In the genomic region with DNA sequence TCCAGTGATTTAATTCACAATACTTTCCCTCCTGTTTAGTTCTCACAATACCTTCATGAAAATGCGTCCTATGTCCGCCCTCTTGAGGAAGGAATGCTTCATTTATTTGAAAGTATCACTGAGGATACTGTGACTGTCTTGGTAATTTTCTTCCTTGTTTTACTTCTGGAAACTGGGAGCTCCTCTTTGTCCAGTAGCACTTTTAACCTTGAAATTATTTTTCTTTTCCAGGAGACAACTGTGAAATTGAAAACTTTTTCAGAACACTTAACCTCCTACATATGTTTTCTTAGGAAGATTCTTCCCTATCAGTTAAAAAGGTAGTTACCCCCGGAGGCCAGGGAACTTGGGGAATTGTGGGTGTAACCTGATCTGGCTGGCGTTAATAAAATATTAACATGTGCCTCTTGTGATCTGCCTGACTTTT, we compare ENCODE assay signal across 1 cellular context.
TF ChIP-seq lines count a peak whose summit lies in the region.

No MANE protein-coding gene starts in this region.

TF ChIP-seq in HepG2, 621 proteins besides CTCF, POLR2A, EP300 and RAD21 (continued from another document and continues in another):
- no peak for TF ChIP-seq U2AF1 (optimal IDR thresholded peaks at IDR 0.05; ENCODE audit: low read depth, low read length)
- TF ChIP-seq, protein P1, sequence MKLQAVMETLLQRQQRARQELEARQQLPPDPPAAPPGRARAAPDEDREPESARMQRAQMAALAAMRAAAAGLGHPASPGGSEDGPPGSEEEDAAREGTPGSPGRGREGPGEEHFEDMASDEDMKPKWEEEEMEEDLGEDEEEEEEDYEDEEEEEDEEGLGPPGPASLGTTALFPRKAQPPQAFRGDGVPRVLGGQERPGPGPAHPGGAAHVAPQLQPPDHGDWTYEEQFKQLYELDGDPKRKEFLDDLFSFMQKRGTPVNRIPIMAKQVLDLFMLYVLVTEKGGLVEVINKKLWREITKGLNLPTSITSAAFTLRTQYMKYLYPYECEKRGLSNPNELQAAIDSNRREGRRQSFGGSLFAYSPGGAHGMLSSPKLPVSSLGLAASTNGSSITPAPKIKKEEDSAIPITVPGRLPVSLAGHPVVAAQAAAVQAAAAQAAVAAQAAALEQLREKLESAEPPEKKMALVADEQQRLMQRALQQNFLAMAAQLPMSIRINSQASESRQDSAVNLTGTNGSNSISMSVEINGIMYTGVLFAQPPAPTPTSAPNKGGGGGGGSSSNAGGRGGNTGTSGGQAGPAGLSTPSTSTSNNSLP (IDR thresholded peaks at IDR 0.05; ENCODE audit: low read depth, low read length): peak; percentile 77
- no peak for TF ChIP-seq ZNF138 (CRISPR knock-in tag; IDR thresholded peaks at IDR 0.05; ENCODE audit: low read depth)
- TF ChIP-seq ZNF569 (CRISPR knock-in tag; IDR thresholded peaks at IDR 0.05; ENCODE audit: borderline replicate concordance): no peak
- no peak for TF ChIP-seq KDM5B (CRISPR knock-in tag; IDR thresholded peaks at IDR 0.05; ENCODE audit: borderline replicate concordance)
- TF ChIP-seq, protein P2, sequence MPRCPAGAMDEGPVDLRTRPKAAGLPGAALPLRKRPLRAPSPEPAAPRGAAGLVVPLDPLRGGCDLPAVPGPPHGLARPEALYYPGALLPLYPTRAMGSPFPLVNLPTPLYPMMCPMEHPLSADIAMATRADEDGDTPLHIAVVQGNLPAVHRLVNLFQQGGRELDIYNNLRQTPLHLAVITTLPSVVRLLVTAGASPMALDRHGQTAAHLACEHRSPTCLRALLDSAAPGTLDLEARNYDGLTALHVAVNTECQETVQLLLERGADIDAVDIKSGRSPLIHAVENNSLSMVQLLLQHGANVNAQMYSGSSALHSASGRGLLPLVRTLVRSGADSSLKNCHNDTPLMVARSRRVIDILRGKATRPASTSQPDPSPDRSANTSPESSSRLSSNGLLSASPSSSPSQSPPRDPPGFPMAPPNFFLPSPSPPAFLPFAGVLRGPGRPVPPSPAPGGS (CRISPR knock-in tag; IDR thresholded peaks at IDR 0.05): no peak
- no peak for TF ChIP-seq ARID2 (CRISPR knock-in tag; IDR thresholded peaks at IDR 0.05; ENCODE audit: borderline replicate concordance)
- TF ChIP-seq, protein P3, sequence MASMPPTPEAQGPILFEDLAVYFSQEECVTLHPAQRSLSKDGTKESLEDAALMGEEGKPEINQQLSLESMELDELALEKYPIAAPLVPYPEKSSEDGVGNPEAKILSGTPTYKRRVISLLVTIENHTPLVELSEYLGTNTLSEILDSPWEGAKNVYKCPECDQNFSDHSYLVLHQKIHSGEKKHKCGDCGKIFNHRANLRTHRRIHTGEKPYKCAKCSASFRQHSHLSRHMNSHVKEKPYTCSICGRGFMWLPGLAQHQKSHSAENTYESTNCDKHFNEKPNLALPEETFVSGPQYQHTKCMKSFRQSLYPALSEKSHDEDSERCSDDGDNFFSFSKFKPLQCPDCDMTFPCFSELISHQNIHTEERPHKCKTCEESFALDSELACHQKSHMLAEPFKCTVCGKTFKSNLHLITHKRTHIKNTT (CRISPR knock-in tag; IDR thresholded peaks at IDR 0.05): no peak
- no peak for TF ChIP-seq SP2 (CRISPR knock-in tag; IDR thresholded peaks at IDR 0.05)
- TF ChIP-seq ATRX (CRISPR knock-in tag; IDR thresholded peaks at IDR 0.05; ENCODE audit: borderline replicate concordance): no peak
- no peak for TF ChIP-seq ZNF558 (CRISPR knock-in tag; IDR thresholded peaks at IDR 0.05; ENCODE audit: borderline replicate concordance)
- no peak for TF ChIP-seq TBX3 (IDR thresholded peaks at IDR 0.05; ENCODE audit: borderline replicate concordance)
- no peak for TF ChIP-seq ZNF367 (CRISPR knock-in tag; IDR thresholded peaks at IDR 0.05; ENCODE audit: borderline replicate concordance)
- no peak for TF ChIP-seq ZNF775 (CRISPR knock-in tag; IDR thresholded peaks at IDR 0.05; ENCODE audit: borderline replicate concordance)
- TF ChIP-seq XBP1 (CRISPR knock-in tag; IDR thresholded peaks at IDR 0.05): no peak
- no peak for TF ChIP-seq ZNF543 (CRISPR knock-in tag; IDR thresholded peaks at IDR 0.05)
- TF ChIP-seq FOXM1 (CRISPR knock-in tag; IDR thresholded peaks at IDR 0.05): no peak
- TF ChIP-seq ZNF768 (CRISPR knock-in tag; IDR thresholded peaks at IDR 0.05): no peak
- no peak for TF ChIP-seq ZNF20 (CRISPR knock-in tag; IDR thresholded peaks at IDR 0.05)
- TF ChIP-seq HMGXB4 (CRISPR knock-in tag; IDR thresholded peaks at IDR 0.05; ENCODE audit: borderline replicate concordance in 1 of 2, low read depth in 1 of 2): 0 out of 4 replicates have a peak, but pooled peaks of 1 of the 2 experiments have one; percentile 40
- TF ChIP-seq ZNF333 (CRISPR knock-in tag; IDR thresholded peaks at IDR 0.05; ENCODE audit: borderline replicate concordance): no peak
- no peak for TF ChIP-seq CHD2 (IDR thresholded peaks at IDR 0.05; ENCODE audit: low read depth, low read length)
- 0 out of 2 replicates have a peak, but pooled peaks have one; percentile 55 for TF ChIP-seq RNF219 (CRISPR knock-in tag; IDR thresholded peaks at IDR 0.05)
- TF ChIP-seq, protein P4, sequence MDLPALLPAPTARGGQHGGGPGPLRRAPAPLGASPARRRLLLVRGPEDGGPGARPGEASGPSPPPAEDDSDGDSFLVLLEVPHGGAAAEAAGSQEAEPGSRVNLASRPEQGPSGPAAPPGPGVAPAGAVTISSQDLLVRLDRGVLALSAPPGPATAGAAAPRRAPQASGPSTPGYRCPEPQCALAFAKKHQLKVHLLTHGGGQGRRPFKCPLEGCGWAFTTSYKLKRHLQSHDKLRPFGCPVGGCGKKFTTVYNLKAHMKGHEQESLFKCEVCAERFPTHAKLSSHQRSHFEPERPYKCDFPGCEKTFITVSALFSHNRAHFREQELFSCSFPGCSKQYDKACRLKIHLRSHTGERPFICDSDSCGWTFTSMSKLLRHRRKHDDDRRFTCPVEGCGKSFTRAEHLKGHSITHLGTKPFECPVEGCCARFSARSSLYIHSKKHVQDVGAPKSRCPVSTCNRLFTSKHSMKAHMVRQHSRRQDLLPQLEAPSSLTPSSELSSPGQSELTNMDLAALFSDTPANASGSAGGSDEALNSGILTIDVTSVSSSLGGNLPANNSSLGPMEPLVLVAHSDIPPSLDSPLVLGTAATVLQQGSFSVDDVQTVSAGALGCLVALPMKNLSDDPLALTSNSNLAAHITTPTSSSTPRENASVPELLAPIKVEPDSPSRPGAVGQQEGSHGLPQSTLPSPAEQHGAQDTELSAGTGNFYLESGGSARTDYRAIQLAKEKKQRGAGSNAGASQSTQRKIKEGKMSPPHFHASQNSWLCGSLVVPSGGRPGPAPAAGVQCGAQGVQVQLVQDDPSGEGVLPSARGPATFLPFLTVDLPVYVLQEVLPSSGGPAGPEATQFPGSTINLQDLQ (CRISPR knock-in tag; IDR thresholded peaks at IDR 0.05): no peak
- 0 out of 2 replicates have a peak, but pooled peaks have one; percentile 51 for TF ChIP-seq TEAD2 (CRISPR knock-in tag; IDR thresholded peaks at IDR 0.05)
- TF ChIP-seq HMG20A (CRISPR knock-in tag; IDR thresholded peaks at IDR 0.05; ENCODE audit: borderline replicate concordance): no peak
- no peak for TF ChIP-seq TCF7 (IDR thresholded peaks at IDR 0.05; ENCODE audit: low read depth)
- TF ChIP-seq FOXO1 (CRISPR knock-in tag; IDR thresholded peaks at IDR 0.05): no peak
- TF ChIP-seq, protein P5, sequence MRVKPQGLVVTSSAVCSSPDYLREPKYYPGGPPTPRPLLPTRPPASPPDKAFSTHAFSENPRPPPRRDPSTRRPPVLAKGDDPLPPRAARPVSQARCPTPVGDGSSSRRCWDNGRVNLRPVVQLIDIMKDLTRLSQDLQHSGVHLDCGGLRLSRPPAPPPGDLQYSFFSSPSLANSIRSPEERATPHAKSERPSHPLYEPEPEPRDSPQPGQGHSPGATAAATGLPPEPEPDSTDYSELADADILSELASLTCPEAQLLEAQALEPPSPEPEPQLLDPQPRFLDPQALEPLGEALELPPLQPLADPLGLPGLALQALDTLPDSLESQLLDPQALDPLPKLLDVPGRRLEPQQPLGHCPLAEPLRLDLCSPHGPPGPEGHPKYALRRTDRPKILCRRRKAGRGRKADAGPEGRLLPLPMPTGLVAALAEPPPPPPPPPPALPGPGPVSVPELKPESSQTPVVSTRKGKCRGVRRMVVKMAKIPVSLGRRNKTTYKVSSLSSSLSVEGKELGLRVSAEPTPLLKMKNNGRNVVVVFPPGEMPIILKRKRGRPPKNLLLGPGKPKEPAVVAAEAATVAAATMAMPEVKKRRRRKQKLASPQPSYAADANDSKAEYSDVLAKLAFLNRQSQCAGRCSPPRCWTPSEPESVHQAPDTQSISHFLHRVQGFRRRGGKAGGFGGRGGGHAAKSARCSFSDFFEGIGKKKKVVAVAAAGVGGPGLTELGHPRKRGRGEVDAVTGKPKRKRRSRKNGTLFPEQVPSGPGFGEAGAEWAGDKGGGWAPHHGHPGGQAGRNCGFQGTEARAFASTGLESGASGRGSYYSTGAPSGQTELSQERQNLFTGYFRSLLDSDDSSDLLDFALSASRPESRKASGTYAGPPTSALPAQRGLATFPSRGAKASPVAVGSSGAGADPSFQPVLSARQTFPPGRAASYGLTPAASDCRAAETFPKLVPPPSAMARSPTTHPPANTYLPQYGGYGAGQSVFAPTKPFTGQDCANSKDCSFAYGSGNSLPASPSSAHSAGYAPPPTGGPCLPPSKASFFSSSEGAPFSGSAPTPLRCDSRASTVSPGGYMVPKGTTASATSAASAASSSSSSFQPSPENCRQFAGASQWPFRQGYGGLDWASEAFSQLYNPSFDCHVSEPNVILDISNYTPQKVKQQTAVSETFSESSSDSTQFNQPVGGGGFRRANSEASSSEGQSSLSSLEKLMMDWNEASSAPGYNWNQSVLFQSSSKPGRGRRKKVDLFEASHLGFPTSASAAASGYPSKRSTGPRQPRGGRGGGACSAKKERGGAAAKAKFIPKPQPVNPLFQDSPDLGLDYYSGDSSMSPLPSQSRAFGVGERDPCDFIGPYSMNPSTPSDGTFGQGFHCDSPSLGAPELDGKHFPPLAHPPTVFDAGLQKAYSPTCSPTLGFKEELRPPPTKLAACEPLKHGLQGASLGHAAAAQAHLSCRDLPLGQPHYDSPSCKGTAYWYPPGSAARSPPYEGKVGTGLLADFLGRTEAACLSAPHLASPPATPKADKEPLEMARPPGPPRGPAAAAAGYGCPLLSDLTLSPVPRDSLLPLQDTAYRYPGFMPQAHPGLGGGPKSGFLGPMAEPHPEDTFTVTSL (CRISPR knock-in tag; IDR thresholded peaks at IDR 0.05; ENCODE audit: borderline replicate concordance): no peak
- TF ChIP-seq, protein P6, sequence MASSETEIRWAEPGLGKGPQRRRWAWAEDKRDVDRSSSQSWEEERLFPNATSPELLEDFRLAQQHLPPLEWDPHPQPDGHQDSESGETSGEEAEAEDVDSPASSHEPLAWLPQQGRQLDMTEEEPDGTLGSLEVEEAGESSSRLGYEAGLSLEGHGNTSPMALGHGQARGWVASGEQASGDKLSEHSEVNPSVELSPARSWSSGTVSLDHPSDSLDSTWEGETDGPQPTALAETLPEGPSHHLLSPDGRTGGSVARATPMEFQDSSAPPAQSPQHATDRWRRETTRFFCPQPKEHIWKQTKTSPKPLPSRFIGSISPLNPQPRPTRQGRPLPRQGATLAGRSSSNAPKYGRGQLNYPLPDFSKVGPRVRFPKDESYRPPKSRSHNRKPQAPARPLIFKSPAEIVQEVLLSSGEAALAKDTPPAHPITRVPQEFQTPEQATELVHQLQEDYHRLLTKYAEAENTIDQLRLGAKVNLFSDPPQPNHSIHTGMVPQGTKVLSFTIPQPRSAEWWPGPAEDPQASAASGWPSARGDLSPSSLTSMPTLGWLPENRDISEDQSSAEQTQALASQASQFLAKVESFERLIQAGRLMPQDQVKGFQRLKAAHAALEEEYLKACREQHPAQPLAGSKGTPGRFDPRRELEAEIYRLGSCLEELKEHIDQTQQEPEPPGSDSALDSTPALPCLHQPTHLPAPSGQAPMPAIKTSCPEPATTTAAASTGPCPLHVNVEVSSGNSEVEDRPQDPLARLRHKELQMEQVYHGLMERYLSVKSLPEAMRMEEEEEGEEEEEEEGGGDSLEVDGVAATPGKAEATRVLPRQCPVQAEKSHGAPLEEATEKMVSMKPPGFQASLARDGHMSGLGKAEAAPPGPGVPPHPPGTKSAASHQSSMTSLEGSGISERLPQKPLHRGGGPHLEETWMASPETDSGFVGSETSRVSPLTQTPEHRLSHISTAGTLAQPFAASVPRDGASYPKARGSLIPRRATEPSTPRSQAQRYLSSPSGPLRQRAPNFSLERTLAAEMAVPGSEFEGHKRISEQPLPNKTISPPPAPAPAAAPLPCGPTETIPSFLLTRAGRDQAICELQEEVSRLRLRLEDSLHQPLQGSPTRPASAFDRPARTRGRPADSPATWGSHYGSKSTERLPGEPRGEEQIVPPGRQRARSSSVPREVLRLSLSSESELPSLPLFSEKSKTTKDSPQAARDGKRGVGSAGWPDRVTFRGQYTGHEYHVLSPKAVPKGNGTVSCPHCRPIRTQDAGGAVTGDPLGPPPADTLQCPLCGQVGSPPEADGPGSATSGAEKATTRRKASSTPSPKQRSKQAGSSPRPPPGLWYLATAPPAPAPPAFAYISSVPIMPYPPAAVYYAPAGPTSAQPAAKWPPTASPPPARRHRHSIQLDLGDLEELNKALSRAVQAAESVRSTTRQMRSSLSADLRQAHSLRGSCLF (CRISPR knock-in tag; IDR thresholded peaks at IDR 0.05; ENCODE audit: borderline replicate concordance): no peak
- TF ChIP-seq, protein P7, sequence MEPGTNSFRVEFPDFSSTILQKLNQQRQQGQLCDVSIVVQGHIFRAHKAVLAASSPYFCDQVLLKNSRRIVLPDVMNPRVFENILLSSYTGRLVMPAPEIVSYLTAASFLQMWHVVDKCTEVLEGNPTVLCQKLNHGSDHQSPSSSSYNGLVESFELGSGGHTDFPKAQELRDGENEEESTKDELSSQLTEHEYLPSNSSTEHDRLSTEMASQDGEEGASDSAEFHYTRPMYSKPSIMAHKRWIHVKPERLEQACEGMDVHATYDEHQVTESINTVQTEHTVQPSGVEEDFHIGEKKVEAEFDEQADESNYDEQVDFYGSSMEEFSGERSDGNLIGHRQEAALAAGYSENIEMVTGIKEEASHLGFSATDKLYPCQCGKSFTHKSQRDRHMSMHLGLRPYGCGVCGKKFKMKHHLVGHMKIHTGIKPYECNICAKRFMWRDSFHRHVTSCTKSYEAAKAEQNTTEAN (CRISPR knock-in tag; conservative IDR thresholded peaks at IDR 0.05): no peak
